Comparison of ENCODE assay signal across 8 cellular contexts in the genomic region with DNA sequence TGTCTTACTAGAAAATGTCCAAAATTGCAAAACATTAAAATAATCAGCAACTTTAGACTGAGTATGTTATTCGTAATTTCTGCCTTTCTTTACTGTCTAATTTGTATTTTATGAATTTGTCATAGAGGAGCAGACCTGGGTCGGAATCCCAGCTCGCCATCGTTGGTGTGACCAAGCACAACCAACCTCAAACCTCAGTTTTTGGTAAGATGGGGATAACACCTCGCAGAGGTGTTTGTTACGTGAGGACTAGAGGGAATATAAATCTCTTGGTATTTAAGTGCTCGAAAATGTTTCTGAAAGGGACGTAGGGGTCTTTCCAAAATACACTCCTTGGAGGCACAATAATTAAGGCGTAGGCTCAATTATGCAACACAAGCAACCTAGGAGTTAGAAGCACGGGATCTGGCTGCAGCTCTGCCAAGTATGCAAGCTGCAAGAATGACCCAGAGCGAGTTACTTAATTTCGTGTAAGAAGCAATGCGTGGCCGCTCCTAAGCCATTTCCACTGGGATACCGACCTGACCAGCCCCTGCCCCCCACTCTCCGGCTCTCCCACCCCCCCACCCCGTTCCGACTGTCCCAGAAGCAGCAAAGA. TPM values are rescaled to one million over a fixed set of nuclear protein-coding genes. Genes with fewer than 3 reads are reported as not detected.
A peak's percentile ranks its signal among the peaks of the same experiment; 100 is the strongest.
DNase-seq lines count a peak whose midpoint lies in the region; ATAC-seq and TF ChIP-seq lines count a peak whose summit lies in the region.

No MANE protein-coding gene starts in this region.

- intact Hi-C loops in right cardiac atrium (cut with DNase I) = no loop called here
- intact Hi-C loops in posterior cingulate gyrus (cut with DNase I) = loop anchor here (1.0 to 10.0 kb wide), 2 partner anchors 93 to 160 kb away; a partner anchor contains a TSS

- no peaks in the 10 kb centered on the region for H3K4me1 ChIP-seq in right cardiac atrium (ENCODE audit: control insufficient read depth, insufficient read depth, low read length)

- ATAC-seq in GM18867 (IDR thresholded peaks at IDR 0.05; ENCODE audit: unreplicated experiment) = peak; percentile 25
- peak; percentile 21 for ATAC-seq in HG03064 (IDR thresholded peaks at IDR 0.05; ENCODE audit: low read depth, unreplicated experiment)
- peak; percentile 80 to 83 for ATAC-seq in right cardiac atrium

- WGBS in right cardiac atrium = 5% methylated on average over 18 of the region's 18 CpGs

- H3K27ac ChIP-seq in right cardiac atrium (ENCODE audit: low read length) = peak overlapping the region; percentile 92

- no peaks in the 10 kb centered on the region for H3K9me3 ChIP-seq in right cardiac atrium (ENCODE audit: control insufficient read depth, low read length)

- H3K4me3 ChIP-seq in astrocyte of the cerebellum (ENCODE audit: low read depth, low read length) (peak overlapping the region; percentile 73), right cardiac atrium (ENCODE audit: low read length) (peak overlapping the region; percentile 82)

- TF ChIP-seq CTCF in astrocyte of the cerebellum (IDR thresholded peaks at IDR 0.05; ENCODE audit: low read depth, low read length, missing control alignments) = no peak

- no peaks in the 10 kb centered on the region for H3K27me3 ChIP-seq in right cardiac atrium (ENCODE audit: control insufficient read depth, insufficient read depth)

- in situ Hi-C loops in astrocyte of the cerebellum (cut with HindIII; ENCODE audit: low sequenced_read_pairs) = no loop called here

- DNase-seq in CD1c-positive myeloid dendritic cell (ENCODE audit: extremely low spot score) (peak; percentile 48), NCI-H82 treated with DMSO at 0.1 percent for 48 hours (lab: John Stamatoyannopoulos, UW; ENCODE audit: unreplicated experiment) (peak; percentile 13), astrocyte of the cerebellum (ENCODE audit: low read depth) (peak; percentile 45), right cardiac atrium (peak; percentile 68 to 84 (median 79)), posterior cingulate gyrus (peak in 7 of 10 donors; percentile 22 to 69 (median 32)), NCI-H187 (lab: John Stamatoyannopoulos, UW) (no peak)

RNA-seq across cellular contexts. Expression of a gene that starts 0.6 kb away (rescaled TPM):
- 100 to 1,000 TPM; 117 to 133 (median 128) TPM for total RNA-seq in right cardiac atrium
- polyA plus RNA-seq in right cardiac atrium = 105 TPM

RNA-seq across cellular contexts. Expression of a gene that starts 56.1 kb away (rescaled TPM):
- total RNA-seq in right cardiac atrium = under 1 TPM in 1 of 4 donors, not detected in 3; 0.42 TPM
- polyA plus RNA-seq in right cardiac atrium = 0.48 TPM

Comparison
In these comparisons a context has a peak if more than half of its experiments do, and no peak if none do; other contexts are left out.
1. DNase-seq: peak in CD1c-positive myeloid dendritic cell (single experiment), NCI-H82 treated with DMSO at 0.1 percent for 48 hours (single experiment), astrocyte of the cerebellum (single experiment), right cardiac atrium (3 of 3) and posterior cingulate gyrus (7 of 10); none in NCI-H187 (0 of 2).
2. ATAC-seq: peak in every context shown above with its lines; median percentile 82 in right cardiac atrium; 25 in GM18867; 21 in HG03064.